In the genomic region with DNA sequence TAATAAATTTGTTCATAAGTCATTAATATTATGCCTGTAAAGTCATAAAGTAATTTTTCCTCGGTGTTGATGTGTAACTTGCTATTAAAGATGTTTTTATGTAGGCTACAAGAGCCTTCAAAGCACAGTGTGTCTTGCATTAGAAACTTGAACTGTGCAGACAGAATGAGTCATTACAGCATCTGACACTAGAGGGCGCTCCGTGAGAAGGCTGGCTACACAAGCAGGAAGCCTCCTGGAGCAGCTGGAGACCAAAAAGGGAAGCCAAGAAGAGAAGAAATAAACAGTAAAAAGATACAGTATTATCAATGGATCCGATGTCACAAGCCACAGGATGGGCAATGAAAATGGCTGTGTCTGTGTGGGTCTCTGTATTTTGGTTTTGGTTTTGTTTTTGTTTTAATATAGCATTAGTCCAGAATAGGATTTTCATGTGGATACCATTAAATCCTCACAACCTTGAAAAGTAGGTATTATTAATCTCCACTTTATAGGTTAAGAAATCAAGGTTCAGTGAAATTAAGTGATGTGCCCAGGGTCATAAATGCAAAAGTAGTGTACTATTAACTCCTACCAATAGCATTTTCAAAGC, we compare ENCODE assay signal across 9 cellular contexts. TPM values are rescaled to one million over a fixed set of nuclear protein-coding genes. Genes with fewer than 3 reads are reported as not detected.
DNase-seq lines count a peak whose midpoint lies in the region; ATAC-seq and TF ChIP-seq lines count a peak whose summit lies in the region.
"Had no signal": no experiment of that assay in that cellular context is flagged by ENCODE, and none has a peak within 500 bp of the region (broad histone marks: within the 10 kb centered on the region; RNA-seq: fewer than 3 reads in every experiment).

No MANE protein-coding gene starts in this region.

- no peak overlapping the region for H3K4me3 Mint-ChIP-seq in Calu3 (ENCODE audit: low read depth, unreplicated experiment)
- no peak overlapping the region for H3K4me3 Mint-ChIP-seq in naive thymus-derived CD8-positive, alpha-beta T cell
- H3K4me3 Mint-ChIP-seq in stimulated activated memory B cell treated with anti-CD40 and anti-IgM and Interleukin-4, amounts not matched to agents 10 μg/mL and 1 μg/mL and 100 μg/mL, for 72 hours, result no peak overlapping the region
- H3K4me3 Mint-ChIP-seq: dendritic cell treated with granulocyte-macrophage colony-stimulating factor and Interleukin-4, amounts not matched to agents 40 ng/mL and 50 ng/mL, for 4 days had no signal

- peak; percentile 80 for TF ChIP-seq CTCF in Calu3 (IDR thresholded peaks at IDR 0.05; ENCODE audit: unreplicated experiment)

- peak; percentile 79 for ATAC-seq in GM21367 (IDR thresholded peaks at IDR 0.05; ENCODE audit: unreplicated experiment)
- peak; percentile 90 to 98 for ATAC-seq in naive thymus-derived CD8-positive, alpha-beta T cell
- peak; percentile 84 for ATAC-seq in stimulated activated memory B cell treated with anti-CD40 and anti-IgM and Interleukin-4, amounts not matched to agents 10 μg/mL and 1 μg/mL and 100 μg/mL, for 72 hours

- no TSS peak for BruUV-seq in Calu3 (replicated peaks; lab: Mats Ljungman, UMichigan)

- H3K27ac Mint-ChIP-seq in Calu3 (ENCODE audit: unreplicated experiment), result no peak overlapping the region
- H3K27ac Mint-ChIP-seq in naive thymus-derived CD8-positive, alpha-beta T cell, result no peak overlapping the region
- no peak overlapping the region for H3K27ac Mint-ChIP-seq in stimulated activated memory B cell treated with anti-CD40 and anti-IgM and Interleukin-4, amounts not matched to agents 10 μg/mL and 1 μg/mL and 100 μg/mL, for 72 hours
- H3K27ac Mint-ChIP-seq: dendritic cell treated with granulocyte-macrophage colony-stimulating factor and Interleukin-4, amounts not matched to agents 40 ng/mL and 50 ng/mL, for 4 days had no signal

- H3K36me3 Mint-ChIP-seq in Calu3 (ENCODE audit: insufficient read depth, unreplicated experiment), result no peaks in the 10 kb centered on the region
- H3K36me3 Mint-ChIP-seq in naive thymus-derived CD8-positive, alpha-beta T cell, result no peaks in the 10 kb centered on the region
- H3K36me3 Mint-ChIP-seq in stimulated activated memory B cell treated with anti-CD40 and anti-IgM and Interleukin-4, amounts not matched to agents 10 μg/mL and 1 μg/mL and 100 μg/mL, for 72 hours, result no peaks in the 10 kb centered on the region

- H3K9me3 Mint-ChIP-seq in Calu3 (ENCODE audit: low read depth, unreplicated experiment), result no peaks in the 10 kb centered on the region
- H3K9me3 Mint-ChIP-seq in naive thymus-derived CD8-positive, alpha-beta T cell, result no peaks in the 10 kb centered on the region
- no peaks in the 10 kb centered on the region for H3K9me3 Mint-ChIP-seq in stimulated activated memory B cell treated with anti-CD40 and anti-IgM and Interleukin-4, amounts not matched to agents 10 μg/mL and 1 μg/mL and 100 μg/mL, for 72 hours
- H3K9me3 Mint-ChIP-seq: dendritic cell treated with granulocyte-macrophage colony-stimulating factor and Interleukin-4, amounts not matched to agents 40 ng/mL and 50 ng/mL, for 4 days had no signal

- H3K4me1 Mint-ChIP-seq in Calu3 (ENCODE audit: low read depth, unreplicated experiment), result peaks cover 6% of the 10 kb centered on the region
- H3K4me1 Mint-ChIP-seq in naive thymus-derived CD8-positive, alpha-beta T cell, result peaks cover 0 to 3% (median under 1%) of the 10 kb centered on the region in 4 donors
- H3K4me1 Mint-ChIP-seq in stimulated activated memory B cell treated with anti-CD40 and anti-IgM and Interleukin-4, amounts not matched to agents 10 μg/mL and 1 μg/mL and 100 μg/mL, for 72 hours, result peaks cover 6% of the 10 kb centered on the region

- H3K27me3 Mint-ChIP-seq in Calu3 (ENCODE audit: unreplicated experiment), result peaks cover 10% of the 10 kb centered on the region
- peaks cover 0 to 2% (median 0%) of the 10 kb centered on the region in 5 donors for H3K27me3 Mint-ChIP-seq in naive thymus-derived CD8-positive, alpha-beta T cell
- no peaks in the 10 kb centered on the region for H3K27me3 Mint-ChIP-seq in stimulated activated memory B cell treated with anti-CD40 and anti-IgM and Interleukin-4, amounts not matched to agents 10 μg/mL and 1 μg/mL and 100 μg/mL, for 72 hours

- POLR2A ChIA-PET in naive thymus-derived CD8-positive, alpha-beta T cell (lab: Charles Lee), result interaction anchor here (0.6 to 1.3 kb wide), 7 partner anchors 11 to 184 kb away, joined by 3 to 5 read pairs (median 3); a partner anchor contains a TSS

- intact Hi-C loops in Calu3 (cut with micrococcal nuclease; ENCODE audit: unreplicated experiment), result loop anchor here (1.0 to 2.0 kb wide), 3 partner anchors 38 to 183 kb away; no protein-coding TSS in a partner anchor

- DNase-seq in Calu3 (peak; percentile 90), HuH-7.5 (ENCODE audit: low spot score) (peak; percentile 56), OCI-M1 (lab: John Stamatoyannopoulos, UW) (peak; percentile 94), erythroblast (lab: John Stamatoyannopoulos, UW) (peak; percentile 86 to 94)
- peak; percentile 95 for DNase-seq in activated CD8-positive, alpha-beta memory T cell treated with anti-CD3 and anti-CD28 coated beads, Interleukin-2, amount 50 U/mL, for 48 hours
- peak; percentile 68 to 90 (median 79) for DNase-seq in naive thymus-derived CD8-positive, alpha-beta T cell

- TF ChIP-seq POLR2A in erythroblast (IDR thresholded peaks at IDR 0.05; ENCODE audit: low read length), result no peak

- CTCF ChIA-PET in Calu3 (lab: Charles Lee), result interaction anchor here (0.7 to 1.3 kb wide), 4 partner anchors 19 to 1845 kb away, joined by 4 to 7 read pairs (median 6); no protein-coding TSS in a partner anchor

RNA-seq across cellular contexts. Expression of a gene that starts 16.1 kb away (rescaled TPM):
- total RNA-seq in Calu3 (2022), result 22.3 and 27.8 TPM in 2 replicates
- 10 to 100 TPM; 37.1 to 38.7 TPM for total RNA-seq in naive thymus-derived CD8-positive, alpha-beta T cell
- 10 to 100 TPM; 42.3 to 60.0 (median 46.0) TPM for polyA plus RNA-seq in naive thymus-derived CD8-positive, alpha-beta T cell

Comparison
In these comparisons a context has a peak if more than half of its experiments do, and no peak if none do; other contexts are left out.
1. Peak in every context shown above with its lines: DNase-seq and ATAC-seq.